ENCODE assay signal across 16 cellular contexts in genomic region chr11:112513417-112513816, GRCh38.
DNase-seq lines count a peak whose midpoint lies in the region; ATAC-seq, FAIRE-seq and TF ChIP-seq lines count a peak whose summit lies in the region.
"Had no signal": no experiment of that assay in that cellular context is flagged by ENCODE, and none has a peak within 500 bp of the region (broad histone marks: within the 10 kb centered on the region; RNA-seq: fewer than 3 reads in every experiment).

No MANE protein-coding gene starts in this region.

- peaks cover 58% of the 10 kb centered on the region for H3K4me1 Mint-ChIP-seq in brain
- no peaks in the 10 kb centered on the region for H3K4me1 Mint-ChIP-seq in CD8-positive, alpha-beta T cell (ENCODE audit: low read depth)
- H3K4me1 Mint-ChIP-seq: B cell had no signal

- H3K9ac ChIP-seq in DND-41 (ENCODE audit: low read depth, low read length): no peak overlapping the region
- peak overlapping the region; percentile 33 for H3K9ac ChIP-seq in neural cell (ENCODE audit: low read length)
- H3K9ac ChIP-seq: GM23248 had no signal

- TF ChIP-seq EP300 in neural cell (conservative IDR thresholded peaks at IDR 0.05; ENCODE audit: poor library complexity, severe bottlenecking): no peak

- no peaks in the 10 kb centered on the region for H3K27me3 Mint-ChIP-seq in brain
- H3K27me3 Mint-ChIP-seq in CD8-positive, alpha-beta T cell (ENCODE audit: low read depth): peaks cover 18% of the 10 kb centered on the region

- DNase-seq in DND-41 (peak; percentile 42), GM12892 (ENCODE audit: insufficient read length) (no peak), hepatic stellate cell (ENCODE audit: low spot score) (no peak)
- no peak for DNase-seq in CD8-positive, alpha-beta T cell
- DNase-seq: CD4-positive, alpha-beta T cell; GF-D8; GM23248; H7 had no signal

- POLR2A ChIA-PET in CD8-positive, alpha-beta T cell (lab: Charles Lee): no interaction called here

- H3K36me3 Mint-ChIP-seq in brain: no peaks in the 10 kb centered on the region
- no peaks in the 10 kb centered on the region for H3K36me3 Mint-ChIP-seq in CD8-positive, alpha-beta T cell

- H3K4me1 ChIP-seq in DND-41 (ENCODE audit: insufficient read depth, low read length): peaks cover 2% of the 10 kb centered on the region; the same call in 1 of the 2 replicates
- H3K4me1 ChIP-seq in CD8-positive, alpha-beta T cell (ENCODE audit: insufficient read depth, low read length): no peaks in the 10 kb centered on the region

- H3K79me2 ChIP-seq in DND-41 (ENCODE audit: insufficient read depth, low read length) (no peaks in the 10 kb centered on the region), neural cell (replicated peaks; ENCODE audit: insufficient read depth, low read length) (no peaks in the 10 kb centered on the region)

- H2AFZ ChIP-seq in DND-41 (ENCODE audit: low read depth, low read length) (no peak overlapping the region), neural cell (ENCODE audit: low read depth, low read length) (no peak overlapping the region)
- H2AFZ ChIP-seq: GM23248 had no signal

- TF ChIP-seq RAD21 in neural cell (conservative IDR thresholded peaks at IDR 0.05): no peak

- peak overlapping the region in 3 of 5 experiments; percentile 19 to 34 (median 25) for H3K4me3 Mint-ChIP-seq in brain
- H3K4me3 Mint-ChIP-seq in CD8-positive, alpha-beta T cell: no peak overlapping the region
- H3K4me3 Mint-ChIP-seq: B cell; CD4-positive, alpha-beta T cell had no signal

- H3K27me3 ChIP-seq in DND-41 (ENCODE audit: insufficient read depth, low read length, poor library complexity) (peaks cover 2% of the 10 kb centered on the region), neural cell (ENCODE audit: insufficient read depth, low read depth, low read length) (no peaks in the 10 kb centered on the region)
- H3K27me3 ChIP-seq in CD8-positive, alpha-beta T cell (ENCODE audit: insufficient read depth, low read length): no peaks in the 10 kb centered on the region

- no peaks in the 10 kb centered on the region for H3F3A ChIP-seq in neural cell (ENCODE audit: insufficient read depth, low read length, poor library complexity, severe bottlenecking)

- FAIRE-seq in GM12892 (lab: Jason Lieb, UNC): peak; percentile 9
- FAIRE-seq: A204.1, GM18507, HepG2, HTR-8/SVneo had no signal

- intact Hi-C loops in CD8-positive, alpha-beta T cell (cut with DNase I, micrococcal nuclease): no loop called here

- H3K9me2 ChIP-seq in neural cell (ENCODE audit: insufficient read depth, low read length): no peaks in the 10 kb centered on the region

- H3K27ac Mint-ChIP-seq in brain: peak overlapping the region in 4 of 5 experiments; percentile 82 to 96 (median 95)
- H3K27ac Mint-ChIP-seq in CD8-positive, alpha-beta T cell: no peak overlapping the region
- H3K27ac Mint-ChIP-seq: B cell; CD4-positive, alpha-beta T cell had no signal

- no peak for TF ChIP-seq CTCF in DND-41 (IDR thresholded peaks at IDR 0.05; ENCODE audit: borderline replicate concordance, extremely low read depth, low read length, poor library complexity, severe bottlenecking)
- no peak for TF ChIP-seq CTCF in brain (conservative IDR thresholded peaks at IDR 0.05)
- TF ChIP-seq CTCF in neural cell (IDR thresholded peaks at IDR 0.05; ENCODE audit: poor library complexity, severe bottlenecking): no peak
- TF ChIP-seq CTCF in CD8-positive, alpha-beta T cell (IDR thresholded peaks at IDR 0.05): no peak

- no peak for TF ChIP-seq POLR2A in GM12892 (IDR thresholded peaks at IDR 0.05; ENCODE audit: low read depth, low read length)

- 0 out of 2 replicates have a peak, but pooled peaks cover 3% of the 10 kb centered on the region for H4K20me1 ChIP-seq in DND-41 (ENCODE audit: insufficient read depth, low read length)
- no peaks in the 10 kb centered on the region for H4K20me1 ChIP-seq in neural cell (ENCODE audit: insufficient read depth)

- H3K4me3 ChIP-seq in DND-41 (ENCODE audit: low read depth in 1 of 2, low read length in 2 of 2) (no peak overlapping the region), neural cell (ENCODE audit: low read length) (peak overlapping the region; percentile 58)
- no peak overlapping the region for H3K4me3 ChIP-seq in CD8-positive, alpha-beta T cell (ENCODE audit: low read depth, low read length)
- H3K4me3 ChIP-seq: GM23248 had no signal

- H3K9me3 Mint-ChIP-seq in brain: peaks cover 0 to 7% (median 2%) of the 10 kb centered on the region in 5 experiments
- H3K9me3 Mint-ChIP-seq in CD8-positive, alpha-beta T cell: no peaks in the 10 kb centered on the region
- H3K9me3 Mint-ChIP-seq: CD4-positive, alpha-beta T cell had no signal

- CTCF ChIA-PET in CD8-positive, alpha-beta T cell (lab: Charles Lee): no interaction called here

- H3K27ac ChIP-seq in DND-41 (ENCODE audit: low read length): no peak overlapping the region
- H3K27ac ChIP-seq in neural cell (ENCODE audit: low read length): peak overlapping the region; percentile 88
- H3K27ac ChIP-seq in CD8-positive, alpha-beta T cell (ENCODE audit: low read depth, low read length): no peak overlapping the region
- H3K27ac ChIP-seq: GM23248 had no signal

- H3K36me3 ChIP-seq in DND-41 (ENCODE audit: insufficient read depth, low read length) (no peaks in the 10 kb centered on the region), neural cell (ENCODE audit: insufficient read depth, low read length) (no peaks in the 10 kb centered on the region)
- H3K36me3 ChIP-seq in CD8-positive, alpha-beta T cell (ENCODE audit: insufficient read depth, low read length): no peaks in the 10 kb centered on the region

- H3K9me3 ChIP-seq in DND-41 (ENCODE audit: insufficient read depth, low read length, severe bottlenecking) (no peaks in the 10 kb centered on the region), neural cell (ENCODE audit: low read length) (no peaks in the 10 kb centered on the region)
- no peaks in the 10 kb centered on the region for H3K9me3 ChIP-seq in CD8-positive, alpha-beta T cell (ENCODE audit: low read length)

- H3K4me2 ChIP-seq in DND-41 (ENCODE audit: insufficient read depth, low read length) (no peak overlapping the region), neural cell (ENCODE audit: low read length) (peak overlapping the region; percentile 13)

- peak; percentile 78 for ATAC-seq in DND-41 (ENCODE audit: insufficient read depth, low read depth)
- no peak for ATAC-seq in HG03097 (IDR thresholded peaks at IDR 0.05; ENCODE audit: low FRiP score, unreplicated experiment)
- no peak for ATAC-seq in CD8-positive, alpha-beta T cell
- ATAC-seq: HepG2 had no signal

TF ChIP-seq in neural cell, 6 proteins besides CTCF, POLR2A, EP300 and RAD21:
- TF ChIP-seq MXI1 (conservative IDR thresholded peaks at IDR 0.05; ENCODE audit: poor library complexity, severe bottlenecking) (no peak), TAF1 (IDR thresholded peaks at IDR 0.05; ENCODE audit: low read depth) (no peak), POLR2AphosphoS5 (IDR thresholded peaks at IDR 0.05) (no peak), REST (IDR thresholded peaks at IDR 0.05; ENCODE audit: borderline replicate concordance) (peak; percentile 18)
